In the genomic region with DNA sequence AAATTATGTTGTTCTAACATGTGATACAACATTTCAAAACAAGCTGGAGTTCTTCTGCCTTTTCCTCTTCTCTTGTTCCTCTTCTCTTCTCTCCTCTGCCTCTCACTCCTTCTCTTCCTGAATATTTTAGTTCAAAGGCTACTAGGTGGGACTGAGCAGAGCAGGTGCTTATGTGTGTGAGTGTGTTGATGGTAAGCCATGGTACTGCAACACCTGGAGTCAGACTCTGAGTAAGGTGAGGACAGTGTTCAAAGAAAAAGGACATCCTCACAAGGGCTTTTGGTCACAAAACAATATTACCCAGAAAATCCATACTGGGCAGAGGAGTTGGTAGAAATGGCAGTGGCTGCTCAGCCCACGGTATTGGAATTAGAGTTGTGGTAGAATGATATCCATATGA, we compare ENCODE assay signal across 1 cellular context.
TF ChIP-seq lines count a peak whose summit lies in the region.

No MANE protein-coding gene starts in this region.

TF ChIP-seq in WTC11, 78 proteins besides CTCF, POLR2A, EP300 and RAD21 (continued from another document):
- no peak for TF ChIP-seq GRHL2 (CRISPR knock-in tag; IDR thresholded peaks at IDR 0.05; ENCODE audit: insufficient replicate concordance, severe bottlenecking)
